In the genomic region with DNA sequence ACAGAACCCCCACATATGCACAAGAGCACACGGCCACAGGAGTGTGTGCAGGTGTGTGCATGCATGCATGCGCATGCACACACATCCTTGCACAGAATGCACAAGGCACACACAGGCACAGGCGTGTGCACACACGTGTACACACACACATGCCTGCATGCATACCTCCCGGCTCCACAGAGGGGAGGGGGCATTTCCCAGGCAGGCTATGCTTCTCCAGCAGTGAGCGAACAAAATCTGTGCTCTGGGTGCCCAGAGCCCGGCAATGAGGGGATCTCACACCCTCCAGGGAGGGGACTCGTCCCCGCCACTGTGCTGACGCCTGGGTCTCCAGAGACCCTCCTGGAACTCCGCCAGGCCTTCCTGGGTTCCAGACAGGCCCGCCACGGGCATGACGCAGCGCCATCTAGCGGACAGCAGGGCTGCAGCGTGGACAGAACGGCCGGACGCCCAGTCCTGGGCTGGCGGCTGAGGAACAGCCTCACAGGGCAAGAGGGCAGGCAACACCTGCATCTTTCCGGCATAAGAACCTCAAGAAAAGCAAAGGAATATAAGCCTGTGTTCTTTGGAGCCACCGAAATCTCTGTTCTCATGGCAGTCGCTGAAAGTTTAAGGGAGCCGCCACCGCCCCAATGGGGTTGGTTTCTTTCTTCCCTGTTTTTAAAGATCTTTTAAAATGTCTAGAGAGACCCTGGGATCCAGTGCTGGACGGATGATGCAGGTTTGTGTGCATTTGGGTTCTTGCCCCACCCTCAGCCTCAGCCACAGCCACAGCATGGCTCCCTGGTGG, we compare ENCODE assay signal across 7 cellular contexts.
DNase-seq lines count a peak whose midpoint lies in the region; ATAC-seq and TF ChIP-seq lines count a peak whose summit lies in the region.

No MANE protein-coding gene starts in this region.

- H3K4ac ChIP-seq in mesendoderm (ENCODE audit: low read depth, low read length) = no peak overlapping the region

- H3K18ac ChIP-seq in mesendoderm (ENCODE audit: low read length) = no peak overlapping the region

- H3K4me2 ChIP-seq in mesendoderm (ENCODE audit: low read length) = no peak overlapping the region

- no peak overlapping the region for H4K5ac ChIP-seq in mesendoderm (ENCODE audit: low read length)

- H3K9me3 ChIP-seq in stomach = no peaks in the 10 kb centered on the region

- H3K27me3 ChIP-seq in mesendoderm (ENCODE audit: insufficient read depth, low read length, poor library complexity) (no peaks in the 10 kb centered on the region), stomach (peaks cover 0 to 97% (median 10%) of the 10 kb centered on the region in 3 donors)

- POLR2A ChIA-PET in GM10248 (lab: Yijun Ruan, JAX) = no interaction called here

- no peak overlapping the region for H2BK15ac ChIP-seq in mesendoderm (replicated peaks; ENCODE audit: low read depth)

- H2AK5ac ChIP-seq in mesendoderm (ENCODE audit: low read length) = no peak overlapping the region

- H3K23ac ChIP-seq in mesendoderm (ENCODE audit: low read length) = no peak overlapping the region

- no peaks in the 10 kb centered on the region for H3K79me1 ChIP-seq in mesendoderm (ENCODE audit: low read length)

- intact Hi-C loops in stomach (cut with DNase I; ENCODE audit: low total_unique reads) = no loop called here

- ATAC-seq in GM21515 (IDR thresholded peaks at IDR 0.05; ENCODE audit: unreplicated experiment) = no peak

- TF ChIP-seq POLR2A in stomach (IDR thresholded peaks at IDR 0.05) = no peak

- no peak overlapping the region for H3K4me3 ChIP-seq in mesendoderm (ENCODE audit: low read length)
- H3K4me3 ChIP-seq in stomach = no peak overlapping the region

- DNase-seq in GM10248 (ENCODE audit: extremely low spot score) (peak; percentile 81), NCI-H1092 (lab: John Stamatoyannopoulos, UW) (peak; percentile 63), dermis blood vessel endothelial cell (peak; percentile 52), mesendoderm (peak; percentile 47), stomach (peak; percentile 68)
- peak; percentile 69 for DNase-seq in activated CD4-positive, CD25-positive, alpha-beta regulatory T cell treated with anti-CD3 and anti-CD28 coated beads, Interleukin-2, amount 50 U/mL, for 72 hours

- H3K27ac ChIP-seq in mesendoderm (ENCODE audit: low read depth, low read length) = no peak overlapping the region
- H3K27ac ChIP-seq in stomach = no peak overlapping the region

- CTCF ChIA-PET in GM10248 (lab: Yijun Ruan, JAX) = interaction anchor here (1.5 to 2.1 kb wide), 2 partner anchors 258 to 646 kb away, joined by 3 to 7 read pairs; no protein-coding TSS in a partner anchor

- H4K8ac ChIP-seq in mesendoderm (ENCODE audit: low read depth, low read length) = no peak overlapping the region

- no peak overlapping the region for H2BK5ac ChIP-seq in mesendoderm (ENCODE audit: low read length)

- no peak for TF ChIP-seq EP300 in stomach (IDR thresholded peaks at IDR 0.05)

- no peak overlapping the region for H2BK120ac ChIP-seq in mesendoderm (ENCODE audit: low read depth, low read length)

- H3K79me2 ChIP-seq in mesendoderm (ENCODE audit: control insufficient read depth, insufficient read depth, low read length) = no peaks in the 10 kb centered on the region

- H3K9ac ChIP-seq in mesendoderm (ENCODE audit: low read length) = no peak overlapping the region

- peak; percentile 94 for TF ChIP-seq CTCF in GM10248 (IDR thresholded peaks at IDR 0.05; ENCODE audit: control extremely low read depth, extremely low read depth, low read depth, missing control alignments)
- peak in 5 of 7 experiments; percentile 74 to 91 (median 79) for TF ChIP-seq CTCF in stomach (IDR thresholded peaks at IDR 0.05)

- no CpG with 5 or more reads among the region's 27 CpGs for WGBS in mesendoderm (ENCODE audit: extremely low coverage, insufficient coverage, low lambda C conversion rate)
- 19 to 25% (median 24%) methylated on average over 18 to 27 of the region's 27 CpGs for WGBS in stomach, 5 donors

- H3K36me3 ChIP-seq in mesendoderm (ENCODE audit: control insufficient read depth, insufficient read depth, low read length) (no peaks in the 10 kb centered on the region), stomach (no peaks in the 10 kb centered on the region)

- H3K4me1 ChIP-seq in mesendoderm (ENCODE audit: control insufficient read depth, low read depth, low read length) (no peaks in the 10 kb centered on the region), stomach (peaks cover 0 to 18% (median 9%) of the 10 kb centered on the region in 4 donors)

- H3K56ac ChIP-seq in mesendoderm (ENCODE audit: low read length) = no peak overlapping the region
